ENCODE assay signal across 19 cellular contexts in the genomic region with DNA sequence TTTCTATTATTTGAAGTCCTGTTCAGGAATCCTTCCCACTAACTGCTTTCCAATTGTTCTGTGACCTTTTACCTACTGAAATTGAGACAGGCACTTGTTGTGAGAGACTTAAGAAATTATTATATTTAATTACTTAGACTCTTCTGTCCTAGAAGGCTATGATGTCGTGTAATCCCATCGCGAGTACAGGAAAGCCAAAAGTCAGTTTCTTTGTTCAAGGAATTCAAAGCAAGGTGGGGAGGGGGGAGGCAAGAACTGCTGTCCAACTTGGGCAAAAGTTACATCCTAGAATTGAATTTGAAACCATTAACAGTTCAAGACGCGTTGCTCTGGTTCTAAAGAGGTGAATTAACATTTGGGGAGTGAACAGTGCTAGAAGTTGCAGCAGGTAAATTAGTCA. TPM values are rescaled to one million over a fixed set of nuclear protein-coding genes. Genes with fewer than 3 reads are reported as not detected.
DNase-seq lines count a peak whose midpoint lies in the region; ATAC-seq and TF ChIP-seq lines count a peak whose summit lies in the region.
"Had no signal": no experiment of that assay in that cellular context is flagged by ENCODE, and none has a peak within 500 bp of the region (broad histone marks: within the 10 kb centered on the region; RNA-seq: fewer than 3 reads in every experiment).

No MANE protein-coding gene starts in this region.

- H3K9ac ChIP-seq in neural progenitor cell: no peak overlapping the region

- no peaks in the 10 kb centered on the region for H3K9me3 Mint-ChIP-seq in neural progenitor cell
- H3K9me3 Mint-ChIP-seq: CD4-positive, alpha-beta memory T cell; H9 had no signal

- no peak overlapping the region for H3K4me2 ChIP-seq in neural progenitor cell
- H3K4me2 ChIP-seq: A549 had no signal

- 65 to 73% methylated on average over 5 of the region's 5 CpGs for WGBS in heart right ventricle, 2 donors

- peak overlapping the region; percentile 19 for H3K27ac Mint-ChIP-seq in T-helper 17 cell
- peak overlapping the region; percentile 34 for H3K27ac Mint-ChIP-seq in neural progenitor cell
- H3K27ac Mint-ChIP-seq: H9 had no signal

- H3K9me3 ChIP-seq in heart right ventricle: no peaks in the 10 kb centered on the region
- no peaks in the 10 kb centered on the region for H3K9me3 ChIP-seq in T-helper 17 cell (ENCODE audit: control insufficient read depth, low read length, poor library complexity, severe bottlenecking)
- no peaks in the 10 kb centered on the region for H3K9me3 ChIP-seq in neural progenitor cell (ENCODE audit: low read depth)
- H3K9me3 ChIP-seq: A549, BE2C had no signal

- peaks cover 9% of the 10 kb centered on the region for H3K4me1 Mint-ChIP-seq in T-helper 17 cell
- peaks cover 3% of the 10 kb centered on the region for H3K4me1 Mint-ChIP-seq in neural progenitor cell

- H3K27me3 Mint-ChIP-seq in T-helper 17 cell: no peaks in the 10 kb centered on the region
- H3K27me3 Mint-ChIP-seq in neural progenitor cell (ENCODE audit: insufficient read depth, low read depth): peaks cover 2% of the 10 kb centered on the region
- H3K27me3 Mint-ChIP-seq: CD4-positive, alpha-beta memory T cell had no signal

- DNase-seq in heart right ventricle (no peak), Right ventricle myocardium inferior (ENCODE audit: missing footprints) (no peak), T-helper 17 cell (no peak), neural progenitor cell (ENCODE audit: low spot score) (no peak), NCI-H524 (lab: John Stamatoyannopoulos, UW) (no peak)
- DNase-seq: BE2C; CD4-positive, alpha-beta memory T cell; COR-L47; DMS153; DMS79 treated with DMSO at 0.1 percent for 48 hours; EL; GOT3; H9 had no signal

- H3F3A ChIP-seq in neural progenitor cell (ENCODE audit: low read depth): no peaks in the 10 kb centered on the region

- H3K27ac ChIP-seq in heart right ventricle (peak overlapping the region in 9 of 10 donors; percentile 5 to 80 (median 57)), neural progenitor cell (no peak overlapping the region)
- H3K27ac ChIP-seq: A549, C4-2B had no signal

- H3K4me1 ChIP-seq in heart right ventricle (peaks cover 2 to 67% (median 34%) of the 10 kb centered on the region in 9 donors), neural progenitor cell (no peaks in the 10 kb centered on the region)
- H3K4me1 ChIP-seq: A549, BE2C had no signal

- H3K36me3 Mint-ChIP-seq in T-helper 17 cell (ENCODE audit: low read depth) (peaks cover 14% of the 10 kb centered on the region), neural progenitor cell (peaks cover 11% of the 10 kb centered on the region)

- H3K4me3 Mint-ChIP-seq in T-helper 17 cell (no peak overlapping the region), neural progenitor cell (no peak overlapping the region)
- H3K4me3 Mint-ChIP-seq: CD4-positive, alpha-beta memory T cell; H9 had no signal

- H2AFZ ChIP-seq in neural progenitor cell (replicated peaks): no peak overlapping the region

- H3K27me3 ChIP-seq in heart right ventricle (no peaks in the 10 kb centered on the region), neural progenitor cell (peaks cover 39% of the 10 kb centered on the region)
- H3K27me3 ChIP-seq: BE2C had no signal

- intact Hi-C loops in heart right ventricle (cut with DNase I): loop anchor here in 2 of 10 donors (2.0 to 10.0 kb wide), 2 partner anchors 13 to 123 kb away; a partner anchor contains a TSS
- intact Hi-C loops in Right ventricle myocardium inferior (cut with DNase I): no loop called here

- no peak for TF ChIP-seq CTCF in heart right ventricle (IDR thresholded peaks at IDR 0.05)
- TF ChIP-seq CTCF in neural progenitor cell (IDR thresholded peaks at IDR 0.05): no peak

- peaks cover 2% of the 10 kb centered on the region for H4K20me1 ChIP-seq in neural progenitor cell (ENCODE audit: low read depth)

- H3K36me3 ChIP-seq in heart right ventricle (peaks cover 0 to 57% (median 17%) of the 10 kb centered on the region in 9 donors), neural progenitor cell (no peaks in the 10 kb centered on the region)

- no peak overlapping the region for H3K4me3 ChIP-seq in heart right ventricle
- no peak overlapping the region for H3K4me3 ChIP-seq in neural progenitor cell
- H3K4me3 ChIP-seq: A549 had no signal

- H3K79me2 ChIP-seq in neural progenitor cell (ENCODE audit: low read depth): no peaks in the 10 kb centered on the region

- ATAC-seq in heart right ventricle (peak in 7 of 8 donors; percentile 42 to 78 (median 57)), Right ventricle myocardium inferior (no peak), T-helper 17 cell (no peak), HG02678 (IDR thresholded peaks at IDR 0.05; ENCODE audit: unreplicated experiment) (no peak), GM18498 (IDR thresholded peaks at IDR 0.05; ENCODE audit: unreplicated experiment) (no peak)
- ATAC-seq: A549, HepG2 had no signal

RNA-seq across cellular contexts. Expression of a gene that starts 17.9 kb away (rescaled TPM):
- total RNA-seq in heart right ventricle: 100 to 1,000 TPM; 222 to 327 (median 310) TPM
- polyA plus RNA-seq in heart right ventricle: 100 to 1,000 TPM; 371 to 739 TPM
- total RNA-seq in Right ventricle myocardium inferior: 297 TPM
- total RNA-seq in T-helper 17 cell: 10 to 100 TPM in 1 of 2 donors, 1 to 10 TPM in 1; 9.2 to 13.0 TPM
- 33.6 and 49.6 TPM in 2 replicates for total RNA-seq in neural progenitor cell (ENCODE audit: low replicate concordance)

RNA-seq across cellular contexts. Expression of a gene that starts 18.0 kb away (rescaled TPM):
- not detected for total RNA-seq in heart right ventricle
- not detected for polyA plus RNA-seq in heart right ventricle
- not detected for total RNA-seq in Right ventricle myocardium inferior
- not detected for total RNA-seq in T-helper 17 cell
- 1.7 and 3.7 TPM in 2 replicates for total RNA-seq in neural progenitor cell (ENCODE audit: low replicate concordance)
- total RNA-seq: CD4-positive, alpha-beta memory T cell; H9; HepG2 had no signal
- polyA plus RNA-seq: A549; AG04450; CD4-positive, alpha-beta memory T cell; HepG2 had no signal

RNA-seq across cellular contexts. Expression of a gene that starts 48.6 kb away (rescaled TPM):
- total RNA-seq in heart right ventricle (1 to 10 TPM; 5.2 to 8.7 (median 5.9) TPM), Right ventricle myocardium inferior (5.0 TPM), T-helper 17 cell (1 to 10 TPM; 2.3 to 4.2 TPM), neural progenitor cell (ENCODE audit: low replicate concordance) (0.75 and 0.84 TPM in 2 replicates)
- 1 to 10 TPM; 2.6 to 4.7 TPM for polyA plus RNA-seq in heart right ventricle

Comparison
In these comparisons a context has a peak if more than half of its experiments do, and no peak if none do; other contexts are left out.
1. ATAC-seq: peak in heart right ventricle (7 of 8); none in Right ventricle myocardium inferior (single experiment), T-helper 17 cell (single experiment), HG02678 (single experiment) and GM18498 (single experiment).